In the genomic region with DNA sequence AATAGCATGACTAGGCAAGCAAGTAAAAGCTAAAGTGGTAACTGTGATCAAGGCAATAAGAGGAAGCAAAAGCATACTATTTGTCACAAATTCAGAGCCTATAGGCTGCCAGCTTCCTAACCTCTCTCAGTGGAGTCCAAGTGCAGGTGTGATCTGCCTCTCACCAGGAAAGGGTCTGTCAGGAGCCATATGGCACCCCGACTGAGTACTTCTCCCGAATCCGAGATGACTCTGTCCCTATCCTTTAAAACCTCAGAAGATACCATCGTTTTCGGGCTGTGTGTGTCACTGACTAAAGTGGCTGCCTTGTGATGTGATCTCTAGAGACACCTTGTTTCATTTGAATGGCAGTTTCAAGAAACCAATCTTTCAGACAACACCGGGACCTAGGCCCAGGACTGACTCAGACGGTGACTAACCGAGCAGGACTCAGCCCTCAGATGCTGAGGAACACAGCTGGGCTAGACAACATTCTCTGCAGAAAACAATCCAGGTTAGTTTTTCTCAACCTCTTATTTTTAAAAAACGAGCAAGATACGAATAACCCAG, we compare ENCODE assay signal across 10 cellular contexts.
DNase-seq lines count a peak whose midpoint lies in the region; ATAC-seq lines count a peak whose summit lies in the region.
"Had no signal": no experiment of that assay in that cellular context is flagged by ENCODE, and none has a peak within 500 bp of the region (broad histone marks: within the 10 kb centered on the region; RNA-seq: fewer than 3 reads in every experiment).

No MANE protein-coding gene starts in this region.

- H3K4me1 ChIP-seq in esophagus (ENCODE audit: control insufficient read depth in 2 of 2, insufficient read depth in 2 of 2, low read length in 1 of 2), result peaks cover 0 to 3% of the 10 kb centered on the region in 2 donors

- no peak overlapping the region for H3K4me3 Mint-ChIP-seq in T-helper 17 cell

- H3K9me3 ChIP-seq in T-helper 17 cell (ENCODE audit: control insufficient read depth, low read length, poor library complexity, severe bottlenecking), result no peaks in the 10 kb centered on the region
- no peaks in the 10 kb centered on the region for H3K9me3 ChIP-seq in esophagus (ENCODE audit: control insufficient read depth in 2 of 2, insufficient read depth in 1 of 2, low read depth in 1 of 2, low read length in 1 of 2)
- H3K9me3 ChIP-seq: ascending aorta, BLaER1 had no signal

- H3K27me3 ChIP-seq in esophagus (ENCODE audit: control insufficient read depth in 1 of 2, insufficient read depth in 2 of 2, low read length in 2 of 2), result no peaks in the 10 kb centered on the region
- H3K27me3 ChIP-seq: ascending aorta, BLaER1 had no signal

- H3K36me3 ChIP-seq in esophagus (ENCODE audit: control insufficient read depth in 2 of 2, insufficient read depth in 2 of 2, low read length in 1 of 2), result peaks cover 0 to 6% of the 10 kb centered on the region in 2 donors

- DNase-seq in activated CD4-positive, alpha-beta T cell treated with anti-CD3 and anti-CD28 coated beads for 24 hours (ENCODE audit: low read depth in 2 of 2), result peak; percentile 25 to 28
- DNase-seq in activated CD4-positive, alpha-beta T cell treated with anti-CD3 and anti-CD28 coated beads, Interleukin-2, amount 50 U/mL, for 1 hour, result no peak
- DNase-seq in T-helper 17 cell, result no peak
- DNase-seq in skeletal muscle cell (ENCODE audit: low read depth), result peak; percentile 75
- no peak for DNase-seq in NCI-H2227 (lab: John Stamatoyannopoulos, UW; ENCODE audit: unreplicated experiment)
- DNase-seq in LoVo (ENCODE audit: low spot score), result no peak

- peaks cover 7% of the 10 kb centered on the region for H3K36me3 Mint-ChIP-seq in T-helper 17 cell (ENCODE audit: low read depth)

- no peaks in the 10 kb centered on the region for H3K27me3 Mint-ChIP-seq in T-helper 17 cell

- peaks cover 9% of the 10 kb centered on the region for H3K4me1 Mint-ChIP-seq in T-helper 17 cell

- H3K27ac Mint-ChIP-seq in T-helper 17 cell, result peak overlapping the region; percentile 62

- ATAC-seq in HG02973 (IDR thresholded peaks at IDR 0.05; ENCODE audit: unreplicated experiment), result peak; percentile 54
- no peak for ATAC-seq in T-helper 17 cell

- H3K27ac ChIP-seq in esophagus (ENCODE audit: low read depth in 2 of 2, low read length in 1 of 2), result peak overlapping the region; percentile 75 to 78
- H3K27ac ChIP-seq: BLaER1 had no signal

- WGBS in esophagus, 2 donors, result 49 to 70% methylated on average over 10 of the region's 10 CpGs

- H3K4me3 ChIP-seq in esophagus (ENCODE audit: low read depth in 1 of 2, low read length in 2 of 2), result no peak overlapping the region
- no peak overlapping the region for H3K4me3 ChIP-seq in skeletal muscle cell (ENCODE audit: low read depth, low read length)
- H3K4me3 ChIP-seq: ascending aorta, BLaER1 had no signal

Comparison
In these comparisons a context has a peak if more than half of its experiments do, and no peak if none do; other contexts are left out.
1. DNase-seq: peak in activated CD4-positive, alpha-beta T cell treated with anti-CD3 and anti-CD28 coated beads for 24 hours (2 of 2) and skeletal muscle cell (single experiment); none in activated CD4-positive, alpha-beta T cell treated with anti-CD3 and anti-CD28 coated beads, Interleukin-2, amount 50 U/mL, for 1 hour (single experiment), T-helper 17 cell (0 of 3), NCI-H2227 (single experiment) and LoVo (single experiment).